ENCODE assay signal across 8 cellular contexts in genomic region chr3:11096266-11097135, GRCh38. TPM values are rescaled to one million over a fixed set of nuclear protein-coding genes. Genes with fewer than 3 reads are reported as not detected.
DNase-seq lines count a peak whose midpoint lies in the region; ATAC-seq and TF ChIP-seq lines count a peak whose summit lies in the region.

No MANE protein-coding gene starts in this region.

- H3K9me3 ChIP-seq in neural cell (ENCODE audit: low read length) (no peaks in the 10 kb centered on the region), stomach smooth muscle (ENCODE audit: control insufficient read depth in 2 of 2, low read length in 2 of 2) (no peaks in the 10 kb centered on the region)

- H2AFZ ChIP-seq in neural cell (ENCODE audit: low read depth, low read length): no peak overlapping the region

- ATAC-seq in GM19043 (IDR thresholded peaks at IDR 0.05; ENCODE audit: low read depth, unreplicated experiment) (peak; percentile 61), GM19395 (IDR thresholded peaks at IDR 0.05; ENCODE audit: unreplicated experiment) (no peak)
- ATAC-seq in activated T-cell treated with anti-CD3 and anti-CD28 coated beads, Interleukin-2, amount 50 U/mL, for 72 hours (replicated peaks in 1 of 2): peak; percentile 94

- DNase-seq in NOMO-1 (lab: John Stamatoyannopoulos, UW; ENCODE audit: unreplicated experiment in 2 of 2) (peak; percentile 64 to 72), fibroblast of the conjunctiva (ENCODE audit: low read depth) (peak; percentile 57), NCI-H2107 treated with DMSO at 0.1 percent for 48 hours (lab: John Stamatoyannopoulos, UW; ENCODE audit: unreplicated experiment) (no peak)
- DNase-seq in activated T-cell treated with anti-CD3 and anti-CD28 coated beads, Interleukin-2, amount 50 U/mL, for 72 hours: peak; percentile 78 to 83

- H3K9ac ChIP-seq in neural cell (ENCODE audit: low read length) (no peak overlapping the region), stomach smooth muscle (ENCODE audit: low read length in 2 of 2) (peak overlapping the region; percentile 47 to 58)

- no peak for TF ChIP-seq CTCF in neural cell (IDR thresholded peaks at IDR 0.05; ENCODE audit: poor library complexity, severe bottlenecking)

- no peak overlapping the region for H3K27ac ChIP-seq in neural cell (ENCODE audit: low read length)
- peak overlapping the region; percentile 78 for H3K27ac ChIP-seq in stomach smooth muscle (ENCODE audit: low read length)

- TF ChIP-seq EP300 in neural cell (conservative IDR thresholded peaks at IDR 0.05; ENCODE audit: poor library complexity, severe bottlenecking): no peak

- H3K79me2 ChIP-seq in neural cell (replicated peaks; ENCODE audit: insufficient read depth, low read length): no peaks in the 10 kb centered on the region

- no peaks in the 10 kb centered on the region for H3K36me3 ChIP-seq in neural cell (ENCODE audit: insufficient read depth, low read length)
- no peaks in the 10 kb centered on the region for H3K36me3 ChIP-seq in stomach smooth muscle (ENCODE audit: control insufficient read depth in 2 of 2, insufficient read depth in 2 of 2, low read length in 2 of 2)

- no peaks in the 10 kb centered on the region for H4K20me1 ChIP-seq in neural cell (ENCODE audit: insufficient read depth)

- peaks cover 22% of the 10 kb centered on the region for H3K27me3 Mint-ChIP-seq in activated T-cell treated with anti-CD3 and anti-CD28 coated beads, Interleukin-2, amount 50 U/mL, for 72 hours (ENCODE audit: low read depth)

- no peak overlapping the region for H3K4me2 ChIP-seq in neural cell (ENCODE audit: low read length)

- peaks cover 17% of the 10 kb centered on the region for H3K4me1 Mint-ChIP-seq in activated T-cell treated with anti-CD3 and anti-CD28 coated beads, Interleukin-2, amount 50 U/mL, for 72 hours (ENCODE audit: low read depth)

- peak overlapping the region; percentile 72 to 83 for H3K4me3 Mint-ChIP-seq in activated T-cell treated with anti-CD3 and anti-CD28 coated beads, Interleukin-2, amount 50 U/mL, for 72 hours

- TF ChIP-seq RAD21 in neural cell (conservative IDR thresholded peaks at IDR 0.05): no peak

- H3K9me3 Mint-ChIP-seq in activated T-cell treated with anti-CD3 and anti-CD28 coated beads, Interleukin-2, amount 50 U/mL, for 72 hours: no peaks in the 10 kb centered on the region

- no peaks in the 10 kb centered on the region for H3K36me3 Mint-ChIP-seq in activated T-cell treated with anti-CD3 and anti-CD28 coated beads, Interleukin-2, amount 50 U/mL, for 72 hours (ENCODE audit: insufficient read depth in 2 of 2)

- H3K27me3 ChIP-seq in neural cell (ENCODE audit: insufficient read depth, low read depth, low read length): no peaks in the 10 kb centered on the region
- H3K27me3 ChIP-seq in stomach smooth muscle (ENCODE audit: control insufficient read depth in 1 of 2, insufficient read depth in 2 of 2, low read length in 2 of 2): no peaks in the 10 kb centered on the region

- H3K4me1 ChIP-seq in stomach smooth muscle (ENCODE audit: control insufficient read depth, insufficient read depth, low read length): peaks cover 25% of the 10 kb centered on the region

- no peaks in the 10 kb centered on the region for H3K9me2 ChIP-seq in neural cell (ENCODE audit: insufficient read depth, low read length)

- H3F3A ChIP-seq in neural cell (ENCODE audit: insufficient read depth, low read length, poor library complexity, severe bottlenecking): no peaks in the 10 kb centered on the region

- H3K27ac Mint-ChIP-seq in activated T-cell treated with anti-CD3 and anti-CD28 coated beads, Interleukin-2, amount 50 U/mL, for 72 hours: no peak overlapping the region

- peak overlapping the region; percentile 15 for H3K4me3 ChIP-seq in neural cell (ENCODE audit: low read length)
- peak overlapping the region; percentile 29 to 72 for H3K4me3 ChIP-seq in stomach smooth muscle (ENCODE audit: low read length in 2 of 2)

TF ChIP-seq in neural cell, 6 proteins besides CTCF, POLR2A, EP300 and RAD21:
- TF ChIP-seq SMC3 (conservative IDR thresholded peaks at IDR 0.05; ENCODE audit: poor library complexity) (no peak), MXI1 (conservative IDR thresholded peaks at IDR 0.05; ENCODE audit: poor library complexity, severe bottlenecking) (no peak), EZH2 (IDR thresholded peaks at IDR 0.05; ENCODE audit: borderline replicate concordance, insufficient read depth, low read length, poor library complexity, severe bottlenecking) (no peak), POLR2AphosphoS5 (IDR thresholded peaks at IDR 0.05) (no peak), REST (IDR thresholded peaks at IDR 0.05; ENCODE audit: borderline replicate concordance) (no peak), TAF1 (IDR thresholded peaks at IDR 0.05; ENCODE audit: low read depth) (no peak)

RNA-seq across cellular contexts. Expression of gene HRH1, which starts 57.8 kb away (rescaled TPM):
- 1 to 10 TPM; 4.6 TPM for total RNA-seq in activated T-cell treated with anti-CD3 and anti-CD28 coated beads, Interleukin-2, amount 50 U/mL, for 72 hours
- polyA plus RNA-seq in neural cell: 0.06 and 0.08 TPM in 2 replicates
- polyA minus RNA-seq in neural cell: 0.23 and 0.49 TPM in 2 replicates
